Comparison of ENCODE assay signal across 24 cellular contexts in genomic region chr7:97751566-97751965, GRCh38. TPM values are rescaled to one million over a fixed set of nuclear protein-coding genes. Genes with fewer than 3 reads are reported as not detected.
A peak's percentile ranks its signal among the peaks of the same experiment; 100 is the strongest.
DNase-seq lines count a peak whose midpoint lies in the region; ATAC-seq, FAIRE-seq and TF ChIP-seq lines count a peak whose summit lies in the region.
"Had no signal": no experiment of that assay in that cellular context is flagged by ENCODE, and none has a peak within 500 bp of the region (broad histone marks: within the 10 kb centered on the region; RNA-seq: fewer than 3 reads in every experiment).

No MANE protein-coding gene starts in this region.

- no peak for TF ChIP-seq EP300 in Ishikawa (IDR thresholded peaks at IDR 0.05; ENCODE audit: borderline replicate concordance)

- FAIRE-seq in RCC 7860 (lab: Jason Lieb, UNC) (no peak), endometrium (lab: Jason Lieb, UNC) (peak; percentile 45)
- FAIRE-seq: GM12878, GM12892, GM18507 had no signal

- ATAC-seq in GM19351 (IDR thresholded peaks at IDR 0.05; ENCODE audit: unreplicated experiment): no peak
- ATAC-seq: GM12878 had no signal

- TF ChIP-seq RAD21 in Ishikawa (IDR thresholded peaks at IDR 0.05; ENCODE audit: low read depth): no peak

- peak; percentile 2 for DNase-seq in RCC 7860 (ENCODE audit: low spot score)
- peak; percentile 10 for DNase-seq in renal cortical epithelial cell (ENCODE audit: low read depth)
- no peak for DNase-seq in effector CD4-positive, alpha-beta T cell
- no peak for DNase-seq in globus pallidus (ENCODE audit: low spot score)
- DNase-seq: 8988T; ACHN; BE2C; C1 segment of cervical spinal cord; CD4-positive, alpha-beta memory T cell; CD4-positive, CD25-positive, alpha-beta regulatory T cell; CD8-positive, alpha-beta memory T cell; COR-L47; DMS 273 treated with DMSO at 0.1 percent for 48 hours; DMS79; DND-41; EL; GDM1 had no signal

TF ChIP-seq in Ishikawa, 13 proteins besides CTCF, POLR2A, EP300 and RAD21:
- TF ChIP-seq NFIC (IDR thresholded peaks at IDR 0.05) (peak; percentile 69), EGR1 (IDR thresholded peaks at IDR 0.05) (no peak), FOXM1 (IDR thresholded peaks at IDR 0.05; ENCODE audit: borderline replicate concordance, low read depth) (no peak), CEBPB (IDR thresholded peaks at IDR 0.05) (peak; percentile 69)

RNA-seq across cellular contexts. Expression of gene TAC1, which starts 19.7 kb away (rescaled TPM):
- 0.10 and 0.35 TPM in 2 replicates for total RNA-seq in renal cortical epithelial cell
- total RNA-seq: CD4-positive, alpha-beta memory T cell; CD4-positive, CD25-positive, alpha-beta regulatory T cell; G401; GM12878 had no signal

Comparison
In these comparisons a context has a peak if more than half of its experiments do, and no peak if none do; other contexts are left out.
1. DNase-seq: peak in RCC 7860 (single experiment) and renal cortical epithelial cell (single experiment); none in effector CD4-positive, alpha-beta T cell (single experiment) and globus pallidus (single experiment).